20 cellular contexts compared by ENCODE assay signal in the genomic region with DNA sequence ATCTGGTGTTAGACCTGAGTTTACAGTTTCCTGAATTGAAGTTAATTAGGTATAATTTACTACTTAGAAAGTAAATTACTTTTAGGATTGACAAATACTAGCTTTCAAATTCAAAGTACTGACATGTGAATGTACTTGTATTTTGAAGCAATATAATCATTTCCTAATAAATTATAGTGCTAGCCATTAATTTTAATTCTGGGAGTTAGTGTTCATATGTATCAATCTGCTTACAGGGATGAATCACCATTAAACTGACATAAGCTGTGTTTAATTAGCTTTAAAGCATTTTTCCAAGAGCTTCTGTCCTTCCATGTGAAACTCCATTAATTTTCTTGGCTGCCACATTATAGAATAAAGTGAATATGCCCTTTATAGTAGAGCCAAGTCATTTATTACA.
A peak's percentile ranks its signal among the peaks of the same experiment; 100 is the strongest.
DNase-seq lines count a peak whose midpoint lies in the region; FAIRE-seq and TF ChIP-seq lines count a peak whose summit lies in the region.
"Had no signal": no experiment of that assay in that cellular context is flagged by ENCODE, and none has a peak within 500 bp of the region (broad histone marks: within the 10 kb centered on the region; RNA-seq: fewer than 3 reads in every experiment).

No MANE protein-coding gene starts in this region.

- H3K27me3 ChIP-seq in esophagus muscularis mucosa: no peaks in the 10 kb centered on the region
- H3K27me3 ChIP-seq: BE2C had no signal

- peaks cover 0 to 6% (median 4%) of the 10 kb centered on the region in 4 donors for H3K4me1 ChIP-seq in esophagus muscularis mucosa

- H3K4me3 ChIP-seq in fibroblast of mammary gland (ENCODE audit: control insufficient read depth, low read depth, low read length) (no peak overlapping the region), esophagus muscularis mucosa (no peak overlapping the region)
- H3K4me3 ChIP-seq: GM23248 had no signal

- DNase-seq in H54 (ENCODE audit: insufficient read length, low spot score) (no peak), NCI-H1105 treated with DMSO at 0.1 percent for 48 hours (lab: John Stamatoyannopoulos, UW) (peak; percentile 94), NCI-H82 (lab: John Stamatoyannopoulos, UW) (peak; percentile 87), fibroblast of mammary gland (ENCODE audit: low read depth) (peak; percentile 22), MV-4-11 (lab: John Stamatoyannopoulos, UW) (no peak), T-helper 9 cell (no peak), esophagus muscularis mucosa (ENCODE audit: extremely low spot score) (no peak)
- DNase-seq: BE2C, Calu3, DMS153, GM23248, H9, NCI-H1436, NCI-H187, NCI-H2081 treated with DMSO at 0.1 percent for 48 hours, NCI-H526, T-helper 1 cell had no signal

- H3K27ac ChIP-seq in esophagus muscularis mucosa (replicated peaks in 1 of 4): no peak overlapping the region
- H3K27ac ChIP-seq: GM23248 had no signal

- peak; percentile 23 for FAIRE-seq in H54 (lab: Jason Lieb, UNC)
- FAIRE-seq: GM18507, HTR-8/SVneo, RCC 7860 had no signal

- no peak for TF ChIP-seq EP300 in esophagus muscularis mucosa (IDR thresholded peaks at IDR 0.05)

- H3K36me3 ChIP-seq in esophagus muscularis mucosa: peaks cover 0 to 17% (median 0%) of the 10 kb centered on the region in 4 donors
- H3K36me3 ChIP-seq: BE2C had no signal

- intact Hi-C loops in esophagus muscularis mucosa (cut with DNase I): no loop called here

- H3K9me3 ChIP-seq in esophagus muscularis mucosa: peaks cover 0 to 16% (median 9%) of the 10 kb centered on the region in 4 donors
- H3K9me3 ChIP-seq: BE2C had no signal

- no peak for TF ChIP-seq CTCF in fibroblast of mammary gland (conservative IDR thresholded peaks at IDR 0.05; ENCODE audit: control insufficient read depth, insufficient read depth, low read depth, low read length)
- no peak for TF ChIP-seq CTCF in esophagus muscularis mucosa (IDR thresholded peaks at IDR 0.05)

- no peak for TF ChIP-seq POLR2A in H54 (IDR thresholded peaks at IDR 0.05; ENCODE audit: low read depth, low read length)
- TF ChIP-seq POLR2A in esophagus muscularis mucosa (IDR thresholded peaks at IDR 0.05; ENCODE audit: low read depth): no peak

Comparison
In these comparisons a context has a peak if more than half of its experiments do, and no peak if none do; other contexts are left out.
1. DNase-seq: peak in NCI-H1105 treated with DMSO at 0.1 percent for 48 hours (single experiment), NCI-H82 (single experiment) and fibroblast of mammary gland (single experiment); none in H54 (single experiment), MV-4-11 (single experiment), T-helper 9 cell (single experiment) and esophagus muscularis mucosa (single experiment).